8 cellular contexts compared by ENCODE assay signal in genomic region chr15:34038023-34038403, GRCh38. TPM values are rescaled to one million over a fixed set of nuclear protein-coding genes. Genes with fewer than 3 reads are reported as not detected.
DNase-seq lines count a peak whose midpoint lies in the region; ATAC-seq, FAIRE-seq and TF ChIP-seq lines count a peak whose summit lies in the region.

No MANE protein-coding gene starts in this region.

- H3K79me1 ChIP-seq in mesenchymal stem cell (replicated peaks; ENCODE audit: low read length, poor library complexity, severe bottlenecking): peaks cover 6% of the 10 kb centered on the region

- peaks cover 29% of the 10 kb centered on the region for H3K27me3 ChIP-seq in HUES64 (ENCODE audit: insufficient read depth, low read length)
- H3K27me3 ChIP-seq in K562 (ENCODE audit: control insufficient read depth in 2 of 2, insufficient read depth in 2 of 2, low read length in 2 of 2): peaks cover 14 to 15% of the 10 kb centered on the region in 2 experiments; a peak in 4 of 5 replicates
- H3K27me3 ChIP-seq in mesenchymal stem cell (ENCODE audit: control insufficient read depth in 1 of 2, insufficient read depth in 1 of 2, low read length in 2 of 2): no peaks in the 10 kb centered on the region

- intact Hi-C loops in K562 (cut with micrococcal nuclease): no loop called here

- H3K4me1 Mint-ChIP-seq in T-helper 2 cell treated with Interferon-gamma antibody and Interleukin-4, amounts not matched to agents 5 μg/mL and 100 μg/mL, for 36 hours (ENCODE audit: low read depth): peaks cover 19% of the 10 kb centered on the region

- no peak for TF ChIP-seq EP300 in K562 (IDR thresholded peaks at IDR 0.05; ENCODE audit: low read length)

- TF ChIP-seq CTCF in K562 (IDR thresholded peaks at IDR 0.05 in 2 of 3, conservative IDR thresholded peaks at IDR 0.05 in 1 of 3; ENCODE audit: insufficient read depth in 2 of 3, low read depth in 1 of 3, low read length in 3 of 3): no peak

- H3K9me1 ChIP-seq in K562 (ENCODE audit: control insufficient read depth, insufficient read depth, low read length): no peaks in the 10 kb centered on the region

- peak; percentile 67 for FAIRE-seq in K562 (lab: Jason Lieb, UNC)

- peaks cover 5% of the 10 kb centered on the region for H3K4me1 ChIP-seq in HUES64 (ENCODE audit: insufficient read depth, low read length)
- H3K4me1 ChIP-seq in K562 (replicated peaks in 1 of 2; ENCODE audit: control insufficient read depth in 2 of 2, insufficient read depth in 2 of 2, low read length in 2 of 2): peaks cover 3 to 12% of the 10 kb centered on the region in 2 experiments; a peak in 4 of 5 replicates
- H3K4me1 ChIP-seq in mesenchymal stem cell (ENCODE audit: control insufficient read depth, insufficient read depth, low read depth, low read length): peaks cover 2% of the 10 kb centered on the region

- peak overlapping the region; percentile 91 for H3K4me2 ChIP-seq in K562 (ENCODE audit: insufficient read depth, low read length)
- H3K4me2 ChIP-seq in mesenchymal stem cell (ENCODE audit: low read length, poor library complexity, severe bottlenecking): peak overlapping the region; percentile 69

- no peak overlapping the region for H2BK15ac ChIP-seq in mesenchymal stem cell (ENCODE audit: low read depth, poor library complexity, severe bottlenecking)

- H4K8ac ChIP-seq in mesenchymal stem cell (ENCODE audit: low read length): peak overlapping the region; percentile 91

- H3K4ac ChIP-seq in mesenchymal stem cell (ENCODE audit: low read depth in 1 of 2, low read length in 2 of 2): peak overlapping the region; percentile 77 to 96

- H3K4me3 ChIP-seq in HUES64 (ENCODE audit: low read length): peak overlapping the region; percentile 81
- peak overlapping the region; percentile 63 for H3K4me3 ChIP-seq in K562
- H3K4me3 ChIP-seq in mesenchymal stem cell (ENCODE audit: insufficient read depth in 1 of 2, low read depth in 1 of 2, low read length in 2 of 2): peak overlapping the region; percentile 96

- ATAC-seq in K562 (peak; percentile 21), GM19452 (IDR thresholded peaks at IDR 0.05; ENCODE audit: unreplicated experiment) (no peak)

- H3K27me3 Mint-ChIP-seq in T-helper 2 cell treated with Interferon-gamma antibody and Interleukin-4, amounts not matched to agents 5 μg/mL and 100 μg/mL, for 36 hours (ENCODE audit: low read depth): no peaks in the 10 kb centered on the region

- H3K27ac ChIP-seq in HUES64 (ENCODE audit: low read depth, low read length) (peak overlapping the region; percentile 84; the same call in 1 of the 2 replicates), K562 (ENCODE audit: extremely low read depth, low read depth, low read length) (peak overlapping the region; percentile 46; the same call in 2 of the 3 replicates), mesenchymal stem cell (ENCODE audit: low read length, poor library complexity, severe bottlenecking) (peak overlapping the region; percentile 96)

- CTCF ChIA-PET in K562 (lab: Yijun Ruan, JAX; ENCODE audit: low intra/inter-chr PET ratio): no interaction called here

- peak overlapping the region; percentile 82 for H4K91ac ChIP-seq in mesenchymal stem cell (ENCODE audit: low read length)

- H2BK5ac ChIP-seq in mesenchymal stem cell (ENCODE audit: low read depth, low read length, poor library complexity, severe bottlenecking): no peak overlapping the region

- H3K79me2 ChIP-seq in K562 (ENCODE audit: control insufficient read depth, insufficient read depth, low read length): no peaks in the 10 kb centered on the region

- H3K18ac ChIP-seq in mesenchymal stem cell (ENCODE audit: low read depth in 1 of 2, low read length in 2 of 2): peak overlapping the region; percentile 34 to 98

- H3K9me3 ChIP-seq in HUES64 (ENCODE audit: insufficient read depth, low read depth, low read length) (no peaks in the 10 kb centered on the region), K562 (replicated peaks; ENCODE audit: control insufficient read depth, insufficient read depth, low read depth, low read length) (no peaks in the 10 kb centered on the region), mesenchymal stem cell (ENCODE audit: control insufficient read depth, low read length) (no peaks in the 10 kb centered on the region)

- H3K4me3 Mint-ChIP-seq in T-helper 2 cell treated with Interferon-gamma antibody and Interleukin-4, amounts not matched to agents 5 μg/mL and 100 μg/mL, for 36 hours: peak overlapping the region; percentile 89

- no peaks in the 10 kb centered on the region for H3K36me3 Mint-ChIP-seq in T-helper 2 cell treated with Interferon-gamma antibody and Interleukin-4, amounts not matched to agents 5 μg/mL and 100 μg/mL, for 36 hours (ENCODE audit: low read depth)

- in situ Hi-C loops in K562 (cut with MboI): no loop called here

- H3K27ac Mint-ChIP-seq in T-helper 2 cell treated with Interferon-gamma antibody and Interleukin-4, amounts not matched to agents 5 μg/mL and 100 μg/mL, for 36 hours: peak overlapping the region; percentile 94

- H2BK12ac ChIP-seq in mesenchymal stem cell (ENCODE audit: low read length in 2 of 2): peak overlapping the region; percentile 78 to 96

- no peak overlapping the region for H2AK5ac ChIP-seq in mesenchymal stem cell (ENCODE audit: low read length, severe bottlenecking)

- H3K14ac ChIP-seq in mesenchymal stem cell (ENCODE audit: low read length in 2 of 2): peak overlapping the region in 1 of 2 experiments; percentile 53

- POLR2A ChIA-PET in K562 (lab: Yijun Ruan, JAX): no interaction called here

- peak overlapping the region; percentile 1 to 23 for H3K23ac ChIP-seq in mesenchymal stem cell (ENCODE audit: low read length in 2 of 2)

- no peaks in the 10 kb centered on the region for H4K20me1 ChIP-seq in K562 (replicated peaks; ENCODE audit: control insufficient read depth, insufficient read depth, low read length)

- no peaks in the 10 kb centered on the region for H3K9me3 Mint-ChIP-seq in T-helper 2 cell treated with Interferon-gamma antibody and Interleukin-4, amounts not matched to agents 5 μg/mL and 100 μg/mL, for 36 hours

- no TSS peak for BruUV-seq in K562 (replicated peaks; lab: Mats Ljungman, UMichigan)

- H3K9ac ChIP-seq in HUES64 (ENCODE audit: low read depth, low read length) (peak overlapping the region; percentile 93), K562 (ENCODE audit: insufficient read depth in 1 of 2, low read depth in 2 of 2, low read length in 2 of 2) (peak overlapping the region; percentile 71 to 94), mesenchymal stem cell (ENCODE audit: low read length) (peak overlapping the region; percentile 97)

- H2AFZ ChIP-seq in K562 (ENCODE audit: low read depth, low read length) (peak overlapping the region; percentile 100), mesenchymal stem cell (ENCODE audit: low read depth, low read length) (peak overlapping the region; percentile 97)

- H3K36me3 ChIP-seq in HUES64 (ENCODE audit: insufficient read depth, low read length) (no peaks in the 10 kb centered on the region), K562 (ENCODE audit: control insufficient read depth, insufficient read depth, low read length) (no peaks in the 10 kb centered on the region), mesenchymal stem cell (ENCODE audit: control insufficient read depth in 1 of 2, insufficient read depth in 2 of 2, low read depth in 1 of 2, low read length in 2 of 2) (no peaks in the 10 kb centered on the region)

- no peak for DNase-seq in T-helper 2 cell treated with Interferon-gamma antibody and Interleukin-4, amounts not matched to agents 5 μg/mL and 100 μg/mL, for 36 hours (ENCODE audit: low spot score)
- DNase-seq in T-helper 2 cell (no peak), K562 (ENCODE audit: extremely low read depth in 1 of 4, low spot score in 3 of 4) (no peak), mesenchymal stem cell (no peak)
- no peak for DNase-seq in stimulated activated CD8-positive, alpha-beta memory T cell treated with anti-CD3 and anti-CD28 coated beads, Interleukin-4, amount 100 ng/mL, for 48 hours
- no peak for DNase-seq in activated effector memory CD4-positive, alpha-beta T cell treated with Interleukin-2 at 50 U/mL for 16 hours

- H2BK120ac ChIP-seq in mesenchymal stem cell (ENCODE audit: low read depth, low read length): no peak overlapping the region

- TF ChIP-seq RAD21 in K562 (CRISPR knock-in tag; conservative IDR thresholded peaks at IDR 0.05 in 1 of 2, IDR thresholded peaks at IDR 0.05 in 1 of 2): no peak

- TF ChIP-seq POLR2A in K562 (conservative IDR thresholded peaks at IDR 0.05): no peak

- WGBS in HUES64: 4% methylated on average over 11 of the region's 11 CpGs
- 4% methylated on average over 11 of the region's 11 CpGs for whole genome bisulfite sequencing in K562 (ENCODE audit: insufficient coverage, low coverage, missing lambda C conversion rate)
- WGBS in mesenchymal stem cell: 6% methylated on average over 11 of the region's 11 CpGs

TF ChIP-seq in K562, 482 proteins besides CTCF, POLR2A, EP300 and RAD21 (continues in another document):
- TF ChIP-seq ETV1 (tag; conservative IDR thresholded peaks at IDR 0.05; ENCODE audit: low read depth): 0 out of 2 replicates have a peak, but pooled peaks have one; percentile 15
- TF ChIP-seq ZKSCAN8 (CRISPR knock-in tag; IDR thresholded peaks at IDR 0.05): peak; percentile 98
- TF ChIP-seq NCOA6 (IDR thresholded peaks at IDR 0.05): 0 out of 2 replicates have a peak, but pooled peaks have one; percentile 37
- no peak for TF ChIP-seq CREB1 (IDR thresholded peaks at IDR 0.05)
- 0 out of 2 replicates have a peak, but pooled peaks have one; percentile 24 for TF ChIP-seq CREB1 (CRISPR knock-in tag; IDR thresholded peaks at IDR 0.05)

RNA-seq across cellular contexts. Expression of gene AVEN, which starts 1.0 kb away (rescaled TPM):
- polyA plus RNA-seq in HUES64 (2013, experiment 1 of 2): 19.6 TPM
- 19.0 TPM for polyA plus RNA-seq in HUES64 (2013, experiment 2 of 2)
- 0.49 and 0.77 TPM in 2 replicates for total RNA-seq in K562 (2011; cell fraction: chromatin; rRNA removed; ENCODE audit: low replicate concordance)
- 0.50 and 0.53 TPM in 2 replicates for total RNA-seq in K562 (2011; cell fraction: nucleolus; rRNA removed)
- 1.2 and 1.4 TPM in 2 replicates for total RNA-seq in K562 (2011; cell fraction: nucleoplasm; rRNA removed)
- total RNA-seq in K562 (2014; rRNA removed): 4.7 and 6.4 TPM in 2 replicates
- total RNA-seq in K562 (2014; rRNA removed; fragmentation: Illumina TruSeq; extraction: Trizol): 5.5 and 5.6 TPM in 2 replicates
- total RNA-seq in K562 (2015; rRNA removed; fragmentation: Illumina TruSeq; extraction: Trizol): 3.7 and 3.9 TPM in 2 replicates
- total RNA-seq in K562 (2021): 3.7 and 4.8 TPM in 2 replicates
- polyA plus RNA-seq in K562 (2011; rRNA removed): 2.8 and 2.9 TPM in 2 replicates
- polyA plus RNA-seq in K562 (2011; cell fraction: cytosol; rRNA removed): 0.95 and 2.0 TPM in 2 replicates
- 0.70 and 0.77 TPM in 2 replicates for polyA plus RNA-seq in K562 (2011; cell fraction: nucleus; rRNA removed)
- polyA plus RNA-seq in K562 (2012): 4.7 and 4.8 TPM in 2 replicates
- 3.2 and 4.8 TPM in 2 replicates for polyA plus RNA-seq in K562 (2014; fragmentation: Illumina TruSeq; extraction: Trizol)
- polyA plus RNA-seq in K562 (2014; fragmentation: Nextera tagmentation; extraction: Ambion mirVana): 1 to 10 TPM; 1.5 to 1.9 TPM
- polyA plus RNA-seq in K562 (2014; rRNA removed): 3.3 and 4.7 TPM in 2 replicates
- 2.0 and 3.2 TPM in 2 replicates for polyA minus RNA-seq in K562 (2011; rRNA and poly(A)+ RNA removed)
- 1.8 and 3.2 TPM in 2 replicates for polyA minus RNA-seq in K562 (2011; cell fraction: cytosol; rRNA and poly(A)+ RNA removed)
- 0.40 and 1.1 TPM in 2 replicates for polyA minus RNA-seq in K562 (2011; cell fraction: nucleus; rRNA and poly(A)+ RNA removed)
- 12.1 TPM for polyA plus RNA-seq in mesenchymal stem cell (2013, experiment 1 of 2)
- 12.1 TPM for polyA plus RNA-seq in mesenchymal stem cell (2013, experiment 2 of 2)

Comparison
In these comparisons a context has a peak if more than half of its experiments do, and no peak if none do; other contexts are left out.
1. H3K27ac ChIP-seq: peak in every context shown above with its lines; median percentile 96 in mesenchymal stem cell; 84 in HUES64; 46 in K562.